8 cellular contexts compared by ENCODE assay signal in genomic region chr7:22782616-22783232, GRCh38. TPM values are rescaled to one million over a fixed set of nuclear protein-coding genes. Genes with fewer than 3 reads are reported as not detected.
DNase-seq lines count a peak whose midpoint lies in the region; ATAC-seq, FAIRE-seq and TF ChIP-seq lines count a peak whose summit lies in the region.

No MANE protein-coding gene starts in this region.

- peaks cover 0 to 9% (median 0%) of the 10 kb centered on the region in 9 donors for H3K4me1 ChIP-seq in heart right ventricle
- no peaks in the 10 kb centered on the region for H3K4me1 ChIP-seq in smooth muscle cell (ENCODE audit: low read depth)

- H3K27ac ChIP-seq in SK-N-MC (no peak overlapping the region), heart right ventricle (no peak overlapping the region), smooth muscle cell (ENCODE audit: low read depth) (no peak overlapping the region)

- H2AFZ ChIP-seq in smooth muscle cell (ENCODE audit: low read depth), result no peak overlapping the region

- no peak overlapping the region for H3K4me3 ChIP-seq in SK-N-MC
- H3K4me3 ChIP-seq in heart right ventricle, result no peak overlapping the region
- no peak overlapping the region for H3K4me3 ChIP-seq in smooth muscle cell

- H3K36me3 ChIP-seq in SK-N-MC (ENCODE audit: insufficient read depth, low read length) (no peaks in the 10 kb centered on the region), heart right ventricle (no peaks in the 10 kb centered on the region), smooth muscle cell (ENCODE audit: low read depth) (no peaks in the 10 kb centered on the region)

- no peaks in the 10 kb centered on the region for H3F3A ChIP-seq in smooth muscle cell (ENCODE audit: low read depth)

- no peaks in the 10 kb centered on the region for H3K79me2 ChIP-seq in smooth muscle cell (ENCODE audit: low read depth)

- FAIRE-seq in HTR-8/SVneo (lab: Jason Lieb, UNC), result no peak

- no peak overlapping the region for H3K9ac ChIP-seq in SK-N-MC (ENCODE audit: insufficient read length)
- H3K9ac ChIP-seq in smooth muscle cell (ENCODE audit: low read depth), result no peak overlapping the region

- H4K20me1 ChIP-seq in smooth muscle cell (ENCODE audit: low read depth), result no peaks in the 10 kb centered on the region

- WGBS in heart right ventricle, 2 donors, result 58 to 62% methylated on average over 7 of the region's 7 CpGs
- 62% methylated on average over 7 of the region's 7 CpGs for WGBS in smooth muscle cell (ENCODE audit: low lambda C conversion rate)

- H3K27me3 ChIP-seq in heart right ventricle, result no peaks in the 10 kb centered on the region
- no peaks in the 10 kb centered on the region for H3K27me3 ChIP-seq in smooth muscle cell (ENCODE audit: low read depth)

- no peak overlapping the region for H3K4me2 ChIP-seq in smooth muscle cell

- H3K9me3 ChIP-seq in SK-N-MC (ENCODE audit: low read depth, low read length), result no peaks in the 10 kb centered on the region
- no peaks in the 10 kb centered on the region for H3K9me3 ChIP-seq in heart right ventricle
- no peaks in the 10 kb centered on the region for H3K9me3 ChIP-seq in smooth muscle cell (replicated peaks; ENCODE audit: low read depth)

- intact Hi-C loops in heart right ventricle (cut with DNase I), result loop anchor here in 8 of 10 donors (2.0 to 10.0 kb wide), 5 partner anchors 55 to 228 kb away; partner anchors contain the start of gene IL6 (in 1 of the 8)

- DNase-seq in CMK (ENCODE audit: low read depth) (peak; percentile 34), HTR-8/SVneo (ENCODE audit: insufficient read length, low spot score) (peak; percentile 65), SK-N-MC (ENCODE audit: low read depth, low spot score) (peak; percentile 16), heart right ventricle (peak; percentile 51 to 65), smooth muscle cell (lab: John Stamatoyannopoulos, UW; ENCODE audit: unreplicated experiment) (no peak)
- peak; percentile 76 for DNase-seq in activated naive CD4-positive, alpha-beta T cell treated with Interleukin-2 at 50 U/mL for 16 hours

- peak; percentile 87 for ATAC-seq in GM19351 (IDR thresholded peaks at IDR 0.05; ENCODE audit: unreplicated experiment)
- peak in 6 of 8 donors; percentile 46 to 88 (median 60) for ATAC-seq in heart right ventricle
- no peak for ATAC-seq in HG03457 (IDR thresholded peaks at IDR 0.05; ENCODE audit: unreplicated experiment)

- TF ChIP-seq CTCF in heart right ventricle (IDR thresholded peaks at IDR 0.05), result peak; percentile 42 to 83 (median 74)
- peak; percentile 61 for TF ChIP-seq CTCF in smooth muscle cell (IDR thresholded peaks at IDR 0.05; ENCODE audit: borderline replicate concordance, insufficient read depth, poor library complexity, severe bottlenecking)

RNA-seq across cellular contexts. Expression of gene TOMM7, which starts 39.9 kb away (rescaled TPM):
- 100 to 1,000 TPM; 454 to 532 (median 524) TPM for total RNA-seq in heart right ventricle
- 100 to 1,000 TPM; 149 to 346 TPM for polyA plus RNA-seq in heart right ventricle
- total RNA-seq in smooth muscle cell, result 78.1 and 202 TPM in 2 replicates
- 285 and 293 TPM in 2 replicates for polyA plus RNA-seq in smooth muscle cell

RNA-seq across cellular contexts. Expression of gene IL6, which starts 55.7 kb away (rescaled TPM):
- total RNA-seq in heart right ventricle (10 to 100 TPM in 2 of 10 donors, 1 to 10 TPM in 7, under 1 TPM in 1; 0.44 to 15.5 (median 3.3) TPM), smooth muscle cell (4.6 and 19.1 TPM in 2 replicates)
- polyA plus RNA-seq in heart right ventricle (1 to 10 TPM; 1.1 to 4.0 TPM), smooth muscle cell (0.31 and 18.1 TPM in 2 replicates)
